8 cellular contexts compared by ENCODE assay signal in the genomic region with DNA sequence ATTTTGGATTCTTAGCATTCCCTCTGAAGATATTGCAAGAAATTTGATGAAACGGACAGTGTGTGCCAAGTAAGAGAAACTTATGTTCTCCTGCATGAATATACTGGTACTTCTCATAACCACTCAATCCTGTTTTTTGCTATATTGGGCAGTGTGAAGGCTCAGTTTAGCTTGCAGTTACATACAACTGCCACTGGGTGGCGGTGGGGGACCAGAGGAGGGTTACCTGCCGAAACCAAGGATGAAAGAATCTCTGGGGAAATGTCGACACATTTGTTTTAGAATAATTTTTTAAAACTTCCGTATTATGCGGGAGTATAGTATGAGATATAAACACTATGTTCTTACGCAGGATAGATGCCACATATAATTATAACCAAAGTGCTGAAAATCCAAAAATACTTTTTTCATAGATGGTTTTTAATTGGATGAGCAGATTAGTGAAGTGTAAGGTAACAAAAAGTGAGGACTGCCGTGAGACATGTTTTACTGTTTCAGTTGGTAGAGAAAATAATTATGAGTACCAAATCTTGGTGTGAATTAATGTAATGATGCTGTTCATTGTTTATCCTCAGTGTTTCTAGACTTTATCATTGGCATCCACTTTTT. TPM values are rescaled to one million over a fixed set of nuclear protein-coding genes. Genes with fewer than 3 reads are reported as not detected.
DNase-seq lines count a peak whose midpoint lies in the region; ATAC-seq and TF ChIP-seq lines count a peak whose summit lies in the region.

No MANE protein-coding gene starts in this region.

- H3K4me3 ChIP-seq in choroid plexus epithelial cell (ENCODE audit: low read depth, low read length) (peak overlapping the region; percentile 29), right lobe of liver (no peak overlapping the region)

- H3K4me1 Mint-ChIP-seq in CD14-positive monocyte: peaks cover 6% of the 10 kb centered on the region
- H3K4me1 Mint-ChIP-seq in activated CD4-positive, alpha-beta T cell treated with anti-CD3 and anti-CD28 coated beads for 36 hours: peaks cover 29% of the 10 kb centered on the region

- H3K27ac ChIP-seq in right lobe of liver: peak overlapping the region in 2 of 3 donors; percentile 24 to 30

- H3K36me3 Mint-ChIP-seq in CD14-positive monocyte: peaks cover 27% of the 10 kb centered on the region in 2 donors
- peaks cover 29% of the 10 kb centered on the region for H3K36me3 Mint-ChIP-seq in activated CD4-positive, alpha-beta T cell treated with anti-CD3 and anti-CD28 coated beads for 36 hours (ENCODE audit: low read depth)

- no peaks in the 10 kb centered on the region for H3K27me3 ChIP-seq in right lobe of liver

- peaks cover 2 to 24% (median 11%) of the 10 kb centered on the region in 4 donors for H3K36me3 ChIP-seq in right lobe of liver

- CTCF ChIA-PET in activated CD4-positive, alpha-beta T cell treated with anti-CD3 and anti-CD28 coated beads for 36 hours (lab: Charles Lee): interaction anchor here (0.6 to 4.1 kb wide), 27 partner anchors 10 to 457 kb away, joined by 3 to 34 read pairs (median 3); a partner anchor contains a TSS

- POLR2A ChIA-PET in activated CD4-positive, alpha-beta T cell treated with anti-CD3 and anti-CD28 coated beads for 36 hours (lab: Charles Lee): interaction anchor here (1.2 kb wide), 1 partner anchor 10 kb away, joined by 4 read pairs; a partner anchor contains a TSS

- H3K27me3 Mint-ChIP-seq in CD14-positive monocyte (ENCODE audit: low read depth in 3 of 3): peaks cover 0 to 2% (median 2%) of the 10 kb centered on the region in 3 donors
- no peaks in the 10 kb centered on the region for H3K27me3 Mint-ChIP-seq in activated CD4-positive, alpha-beta T cell treated with anti-CD3 and anti-CD28 coated beads for 36 hours

- H3K9me3 Mint-ChIP-seq in CD14-positive monocyte: no peaks in the 10 kb centered on the region
- no peaks in the 10 kb centered on the region for H3K9me3 Mint-ChIP-seq in activated CD4-positive, alpha-beta T cell treated with anti-CD3 and anti-CD28 coated beads for 36 hours (ENCODE audit: low read depth)

- intact Hi-C loops in CD14-positive monocyte (cut with micrococcal nuclease) (loop anchor here in 1 of 2 donors (10.0 kb wide), 1 partner anchor 1119 kb away; a partner anchor contains a TSS), right lobe of liver (cut with DNase I) (no loop called here)
- intact Hi-C loops in activated CD4-positive, alpha-beta T cell treated with anti-CD3 and anti-CD28 coated beads for 36 hours (cut with DNase I, micrococcal nuclease): loop anchor here (2.0 to 10.0 kb wide), 6 partner anchors 175 to 1125 kb away; a partner anchor contains a TSS

- no peak overlapping the region for H3K27ac Mint-ChIP-seq in CD14-positive monocyte
- H3K27ac Mint-ChIP-seq in activated CD4-positive, alpha-beta T cell treated with anti-CD3 and anti-CD28 coated beads for 36 hours: no peak overlapping the region

- peak; percentile 52 for DNase-seq in CD14-positive monocyte (ENCODE audit: low spot score)
- DNase-seq in GM19240 (ENCODE audit: insufficient read length, low spot score): peak; percentile 19
- peak; percentile 24 to 67 for DNase-seq in NCI-H446 (lab: John Stamatoyannopoulos, UW)
- DNase-seq in activated CD4-positive, alpha-beta T cell treated with anti-CD3 and anti-CD28 coated beads for 36 hours: peak; percentile 81
- peak; percentile 81 for DNase-seq in choroid plexus epithelial cell (ENCODE audit: low read depth)
- peak; percentile 60 to 70 (median 67) for DNase-seq in right lobe of liver
- peak; percentile 68 for DNase-seq in stimulated activated CD8-positive, alpha-beta memory T cell treated with anti-CD3 and anti-CD28 coated beads, Interleukin-12 subunit alpha, Interleukin-12 subunit beta, amount 100 ng/mL, for 1 hour (ENCODE audit: low read depth)

- WGBS in right lobe of liver (ENCODE audit: insufficient coverage, low coverage, low lambda C conversion rate, missing lambda C conversion rate): 2% methylated on average over 8 of the region's 8 CpGs

- no peaks in the 10 kb centered on the region for H3K9me3 ChIP-seq in right lobe of liver

- no peak overlapping the region for H3K4me3 Mint-ChIP-seq in CD14-positive monocyte
- H3K4me3 Mint-ChIP-seq in activated CD4-positive, alpha-beta T cell treated with anti-CD3 and anti-CD28 coated beads for 36 hours: peak overlapping the region; percentile 47

- ATAC-seq in HG03342 (IDR thresholded peaks at IDR 0.05; ENCODE audit: unreplicated experiment): peak; percentile 96
- peak; percentile 95 for ATAC-seq in activated CD4-positive, alpha-beta T cell treated with anti-CD3 and anti-CD28 coated beads for 36 hours
- peak; percentile 86 to 92 (median 90) for ATAC-seq in right lobe of liver

- TF ChIP-seq POLR2A in right lobe of liver (IDR thresholded peaks at IDR 0.05): no peak

- peaks cover 0 to 53% (median 24%) of the 10 kb centered on the region in 4 donors for H3K4me1 ChIP-seq in right lobe of liver

- TF ChIP-seq CTCF in CD14-positive monocyte (IDR thresholded peaks at IDR 0.05) (peak; percentile 98), choroid plexus epithelial cell (conservative IDR thresholded peaks at IDR 0.05; ENCODE audit: low read depth, low read length) (peak; percentile 100), right lobe of liver (IDR thresholded peaks at IDR 0.05) (peak; percentile 86 to 97 (median 96))

RNA-seq across cellular contexts. Expression of a gene that starts 9.7 kb away (rescaled TPM):
- 1 to 10 TPM; 2.1 TPM for polyA plus RNA-seq in CD14-positive monocyte
- total RNA-seq in activated CD4-positive, alpha-beta T cell treated with anti-CD3 and anti-CD28 coated beads for 36 hours: 10 to 100 TPM; 33.4 to 40.5 TPM
- total RNA-seq in right lobe of liver: 10 to 100 TPM; 12.6 to 36.0 (median 25.3) TPM

RNA-seq across cellular contexts. Expression of a gene that starts 39.5 kb away (rescaled TPM):
- polyA plus RNA-seq in CD14-positive monocyte: 10 to 100 TPM; 12.3 to 18.0 TPM
- total RNA-seq in activated CD4-positive, alpha-beta T cell treated with anti-CD3 and anti-CD28 coated beads for 36 hours: 1 to 10 TPM; 5.4 to 8.1 TPM
- 10 to 100 TPM in 5 of 6 experiments, 1 to 10 TPM in 1; 8.5 to 16.6 (median 14.3) TPM for total RNA-seq in right lobe of liver

Comparison
In these comparisons a context has a peak if more than half of its experiments do, and no peak if none do; other contexts are left out.
1. DNase-seq: peak in every context shown above with its lines; median percentile 81 in activated CD4-positive, alpha-beta T cell treated with anti-CD3 and anti-CD28 coated beads for 36 hours; 81 in choroid plexus epithelial cell; 68 in stimulated activated CD8-positive, alpha-beta memory T cell treated with anti-CD3 and anti-CD28 coated beads, Interleukin-12 subunit alpha, Interleukin-12 subunit beta, amount 100 ng/mL, for 1 hour; 67 in right lobe of liver; 52 in CD14-positive monocyte; 46 in NCI-H446; 19 in GM19240.
2. intact Hi-C loops: an anchor here in activated CD4-positive, alpha-beta T cell treated with anti-CD3 and anti-CD28 coated beads for 36 hours (2.0 to 10.0 kb wide); none called in right lobe of liver.